In the genomic region with DNA sequence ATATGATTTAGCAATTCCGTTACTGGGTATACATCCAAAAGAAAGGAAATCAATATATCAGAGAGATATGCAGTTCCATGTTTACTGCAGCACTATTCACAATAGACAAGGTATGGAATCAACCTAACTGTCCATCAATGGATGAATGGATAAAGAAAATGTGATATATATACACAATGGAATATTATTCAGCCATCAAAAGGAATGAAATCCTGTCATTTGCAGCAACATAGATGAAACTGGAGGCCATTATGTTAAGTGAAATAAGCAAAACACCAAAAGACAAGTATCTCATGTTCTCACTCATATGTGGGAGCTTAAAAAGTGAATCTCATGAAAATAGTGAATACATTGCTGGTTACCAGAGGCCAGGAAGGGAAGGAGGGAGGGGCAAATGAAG, we compare ENCODE assay signal across 9 cellular contexts.
"Had no signal": no experiment of that assay in that cellular context is flagged by ENCODE, and none has a peak within 500 bp of the region (broad histone marks: within the 10 kb centered on the region; RNA-seq: fewer than 3 reads in every experiment).

No MANE protein-coding gene starts in this region.

- DNase-seq: H9, HCEC 1CT, HFFc6, KG1 had no signal

- H3K27ac ChIP-seq: HL-60 had no signal

- FAIRE-seq: H1, H54 had no signal

- H2AFZ ChIP-seq: GM23338 had no signal

- ATAC-seq: GM23338, HepG2 had no signal

- H3K4me2 ChIP-seq: GM23338 had no signal

- H3K4me3 ChIP-seq: GM23338 had no signal
